Comparison of ENCODE assay signal across 9 cellular contexts in the genomic region with DNA sequence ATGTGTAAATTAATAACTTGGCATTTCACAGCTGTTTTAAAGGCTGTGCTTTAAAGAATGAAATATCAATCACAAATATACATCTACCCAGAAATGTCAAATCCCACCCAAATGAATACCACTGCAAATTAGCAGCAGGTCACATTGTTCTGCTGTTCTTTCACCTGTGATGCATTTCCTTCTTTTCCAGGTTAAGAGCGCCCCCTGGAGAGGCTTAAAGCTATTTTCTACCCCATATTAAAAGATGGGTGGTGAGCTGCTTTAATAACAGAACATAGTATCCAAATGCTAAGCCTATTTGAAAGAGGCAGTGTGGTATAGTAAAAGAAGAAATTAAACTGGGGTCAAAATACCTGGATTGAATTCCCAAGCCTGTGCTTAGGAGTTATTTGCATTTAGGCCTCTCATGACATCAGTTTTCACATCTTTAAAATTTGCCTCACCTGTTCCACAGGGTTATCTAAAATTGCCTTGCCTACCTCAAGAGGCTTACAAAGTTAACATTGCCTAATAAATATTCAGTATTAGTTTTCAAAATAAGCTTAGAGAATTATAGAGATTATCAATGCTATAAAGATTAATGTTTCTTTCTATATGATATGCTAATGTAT.
DNase-seq lines count a peak whose midpoint lies in the region; ATAC-seq, FAIRE-seq and TF ChIP-seq lines count a peak whose summit lies in the region.
"Had no signal": no experiment of that assay in that cellular context is flagged by ENCODE, and none has a peak within 500 bp of the region (broad histone marks: within the 10 kb centered on the region; RNA-seq: fewer than 3 reads in every experiment).

No MANE protein-coding gene starts in this region.

- peak; percentile 13 for DNase-seq in DMS53 treated with DMSO at 0.1 percent for 48 hours (lab: John Stamatoyannopoulos, UW; ENCODE audit: unreplicated experiment)
- peak; percentile 50 to 73 for DNase-seq in HAP-1 (ENCODE audit: low spot score in 2 of 2)
- DNase-seq in NCI-H510A treated with DMSO at 0.1 percent for 48 hours (lab: John Stamatoyannopoulos, UW) = peak; percentile 80
- no peak for DNase-seq in GM12878 (ENCODE audit: low read depth, low spot score)
- DNase-seq in medulla oblongata (ENCODE audit: extremely low spot score) = peak; percentile 47
- no peak for DNase-seq in hepatic stellate cell (ENCODE audit: low spot score)
- DNase-seq in activated T-helper 2 cell treated with anti-CD3 and anti-CD28 coated beads, Interferon-gamma antibody, Interleukin-2, Interleukin-4, amounts not matched to agents 10 μg/mL and 5 μg/mL and 100 μg/mL, durations not matched to agents 14 hours and 24 hours and 36 hours (ENCODE audit: low spot score) = no peak
- DNase-seq in C1 segment of cervical spinal cord (lab: John Stamatoyannopoulos, UW) = no peak

- no peak overlapping the region for H3K9ac ChIP-seq in GM12878 (ENCODE audit: control insufficient read depth, insufficient read depth, low read length)

- H4K20me1 ChIP-seq in GM12878 (ENCODE audit: control insufficient read depth, insufficient read depth) = no peaks in the 10 kb centered on the region

- in situ Hi-C loops in HAP-1 (cut with MboI; ENCODE audit: low sequenced_read_pairs) = no loop called here
- in situ Hi-C loops in GM12878 (cut with MboI) = no loop called here

- BruUV-seq in GM12878 (replicated peaks; lab: Mats Ljungman, UMichigan) = no TSS peak

- no peaks in the 10 kb centered on the region for H3K9me3 Mint-ChIP-seq in activated T-helper 2 cell treated with anti-CD3 and anti-CD28 coated beads, Interferon-gamma antibody, Interleukin-2, Interleukin-4, amounts not matched to agents 10 μg/mL and 5 μg/mL and 100 μg/mL, durations not matched to agents 14 hours and 24 hours and 36 hours

- H3K9me3 ChIP-seq in HAP-1 (no peaks in the 10 kb centered on the region), GM12878 (replicated peaks; ENCODE audit: control insufficient read depth, insufficient read depth, low read length) (no peaks in the 10 kb centered on the region)

- TF ChIP-seq POLR2A in GM12878 (IDR thresholded peaks at IDR 0.05; ENCODE audit: low read depth, low read length) = no peak

- H3K4me1 ChIP-seq in HAP-1 (no peaks in the 10 kb centered on the region), GM12878 (ENCODE audit: control insufficient read depth, insufficient read depth, low read length) (no peaks in the 10 kb centered on the region)

- no peak overlapping the region for H3K27ac Mint-ChIP-seq in activated T-helper 2 cell treated with anti-CD3 and anti-CD28 coated beads, Interferon-gamma antibody, Interleukin-2, Interleukin-4, amounts not matched to agents 10 μg/mL and 5 μg/mL and 100 μg/mL, durations not matched to agents 14 hours and 24 hours and 36 hours
- H3K27ac Mint-ChIP-seq: T-cell had no signal

- no peak for TF ChIP-seq EP300 in GM12878 (IDR thresholded peaks at IDR 0.05; ENCODE audit: borderline replicate concordance in 1 of 2, control insufficient read depth in 1 of 2, low read depth in 2 of 2, low read length in 2 of 2)

- H3K4me1 Mint-ChIP-seq in activated T-helper 2 cell treated with anti-CD3 and anti-CD28 coated beads, Interferon-gamma antibody, Interleukin-2, Interleukin-4, amounts not matched to agents 10 μg/mL and 5 μg/mL and 100 μg/mL, durations not matched to agents 14 hours and 24 hours and 36 hours (ENCODE audit: low read depth) = no peaks in the 10 kb centered on the region
- H3K4me1 Mint-ChIP-seq: T-cell had no signal

- FAIRE-seq in GM12878 (lab: Jason Lieb, UNC) = no peak

- no peak overlapping the region for H3K4me2 ChIP-seq in GM12878 (ENCODE audit: control insufficient read depth, insufficient read depth)

- peak; percentile 64 for TF ChIP-seq RAD21 in GM12878 (IDR thresholded peaks at IDR 0.05; ENCODE audit: insufficient read depth, low read depth, low read length)

- H3K36me3 ChIP-seq in HAP-1 (replicated peaks) (no peaks in the 10 kb centered on the region), GM12878 (ENCODE audit: control insufficient read depth in 2 of 2, insufficient read depth in 2 of 2, low read length in 1 of 2) (no peaks in the 10 kb centered on the region)

- SMC1A ChIA-PET in GM12878 (lab: Charles Lee; ENCODE audit: uncharacterized antibody, unreplicated experiment) = interaction anchor here (0.6 to 3.6 kb wide), 18 partner anchors 8 to 737 kb away, joined by 3 to 42 read pairs (median 4); no protein-coding TSS in a partner anchor

- H2AFZ ChIP-seq in GM12878 (ENCODE audit: control insufficient read depth, low read depth, low read length) = no peak overlapping the region

- intact Hi-C loops in GM12878 (cut with micrococcal nuclease; ENCODE audit: unreplicated experiment) = loop anchor here (1.0 to 2.0 kb wide), 2 partner anchors 404 to 708 kb away; no protein-coding TSS in a partner anchor
- intact Hi-C loops in activated T-helper 2 cell treated with anti-CD3 and anti-CD28 coated beads, Interferon-gamma antibody, Interleukin-2, Interleukin-4, amounts not matched to agents 10 μg/mL and 5 μg/mL and 100 μg/mL, durations not matched to agents 14 hours and 24 hours and 36 hours (cut with micrococcal nuclease) = loop anchor here (5.0 kb wide), 1 partner anchor 402 kb away; no protein-coding TSS in a partner anchor

- no peak overlapping the region for H3K4me3 Mint-ChIP-seq in activated T-helper 2 cell treated with anti-CD3 and anti-CD28 coated beads, Interferon-gamma antibody, Interleukin-2, Interleukin-4, amounts not matched to agents 10 μg/mL and 5 μg/mL and 100 μg/mL, durations not matched to agents 14 hours and 24 hours and 36 hours (ENCODE audit: low read depth)
- H3K4me3 Mint-ChIP-seq: T-cell had no signal

- no peaks in the 10 kb centered on the region for H3K79me2 ChIP-seq in GM12878 (ENCODE audit: control insufficient read depth, insufficient read depth, low read length)

- no peaks in the 10 kb centered on the region for H3K36me3 Mint-ChIP-seq in activated T-helper 2 cell treated with anti-CD3 and anti-CD28 coated beads, Interferon-gamma antibody, Interleukin-2, Interleukin-4, amounts not matched to agents 10 μg/mL and 5 μg/mL and 100 μg/mL, durations not matched to agents 14 hours and 24 hours and 36 hours (ENCODE audit: low read depth)
- H3K36me3 Mint-ChIP-seq: T-cell had no signal

- CTCF ChIA-PET in GM12878 (lab: Yijun Ruan, JAX) = interaction anchor here (0.6 to 6.0 kb wide), 31 partner anchors 9 to 1304 kb away, joined by 3 to 71 read pairs (median 4); a partner anchor contains a TSS

- peak; percentile 88 for ATAC-seq in GM12878
- ATAC-seq: T-cell had no signal

- 0% methylated on average over 1 of the region's 1 CpG for WGBS in GM12878 (ENCODE audit: insufficient coverage, insufficient replicate concordance, low lambda C conversion rate, missing lambda C conversion rate)

- POLR2A ChIA-PET in GM12878 (lab: Charles Lee) = no interaction called here

- peak; percentile 42 to 61 (median 59); a peak in 5 of 6 replicates for TF ChIP-seq CTCF in GM12878 (IDR thresholded peaks at IDR 0.05 in 2 of 3, conservative IDR thresholded peaks at IDR 0.05 in 1 of 3; ENCODE audit: control insufficient read depth in 2 of 3, extremely low read depth in 1 of 3, insufficient read depth in 1 of 3, low read depth in 3 of 3, low read length in 3 of 3)

- no peaks in the 10 kb centered on the region for H3K27me3 Mint-ChIP-seq in activated T-helper 2 cell treated with anti-CD3 and anti-CD28 coated beads, Interferon-gamma antibody, Interleukin-2, Interleukin-4, amounts not matched to agents 10 μg/mL and 5 μg/mL and 100 μg/mL, durations not matched to agents 14 hours and 24 hours and 36 hours (ENCODE audit: low read depth)
- H3K27me3 Mint-ChIP-seq: T-cell had no signal

- RAD21 ChIA-PET in GM12878 (lab: Charles Lee; ENCODE audit: unreplicated experiment) = interaction anchor here (0.7 to 3.3 kb wide), 8 partner anchors 8 to 1379 kb away, joined by 3 to 23 read pairs (median 3); no protein-coding TSS in a partner anchor

- H3K4me3 ChIP-seq in HAP-1 (no peak overlapping the region), GM12878 (no peak overlapping the region)

- no peak overlapping the region for H3K27ac ChIP-seq in GM12878 (ENCODE audit: control insufficient read depth, insufficient read depth)

- H3K27me3 ChIP-seq in HAP-1 (ENCODE audit: low read depth) (no peaks in the 10 kb centered on the region), GM12878 (replicated peaks in 1 of 2; ENCODE audit: control insufficient read depth in 2 of 2, insufficient read depth in 2 of 2, low read length in 1 of 2) (no peaks in the 10 kb centered on the region)

TF ChIP-seq in GM12878, 131 proteins besides CTCF, POLR2A, EP300 and RAD21:
- peak; percentile 52; the same call in 1 of the 2 replicates for TF ChIP-seq SMC3 (IDR thresholded peaks at IDR 0.05; ENCODE audit: borderline replicate concordance, low read length)
- TF ChIP-seq POLR2AphosphoS5 (IDR thresholded peaks at IDR 0.05; ENCODE audit: low read length) = no peak

Comparison
In these comparisons a context has a peak if more than half of its experiments do, and no peak if none do; other contexts are left out.
1. DNase-seq: peak in DMS53 treated with DMSO at 0.1 percent for 48 hours (single experiment), HAP-1 (2 of 2), NCI-H510A treated with DMSO at 0.1 percent for 48 hours (single experiment) and medulla oblongata (single experiment); none in GM12878 (single experiment), hepatic stellate cell (single experiment), activated T-helper 2 cell treated with anti-CD3 and anti-CD28 coated beads, Interferon-gamma antibody, Interleukin-2, Interleukin-4, amounts not matched to agents 10 μg/mL and 5 μg/mL and 100 μg/mL, durations not matched to agents 14 hours and 24 hours and 36 hours (single experiment) and C1 segment of cervical spinal cord (0 of 14).